Comparison of ENCODE assay signal across 1 cellular context in genomic region chr20:18164356-18164755, GRCh38.
TF ChIP-seq lines count a peak whose summit lies in the region.

No MANE protein-coding gene starts in this region.

TF ChIP-seq in GM23338, 12 proteins besides CTCF, POLR2A, EP300 and RAD21 (continued from another document):
- no peak for TF ChIP-seq ZNF462 (CRISPR knock-in tag; IDR thresholded peaks at IDR 0.05)
- no peak for TF ChIP-seq ZNF114 (CRISPR knock-in tag; IDR thresholded peaks at IDR 0.05)
